23 cellular contexts compared by ENCODE assay signal in the genomic region with DNA sequence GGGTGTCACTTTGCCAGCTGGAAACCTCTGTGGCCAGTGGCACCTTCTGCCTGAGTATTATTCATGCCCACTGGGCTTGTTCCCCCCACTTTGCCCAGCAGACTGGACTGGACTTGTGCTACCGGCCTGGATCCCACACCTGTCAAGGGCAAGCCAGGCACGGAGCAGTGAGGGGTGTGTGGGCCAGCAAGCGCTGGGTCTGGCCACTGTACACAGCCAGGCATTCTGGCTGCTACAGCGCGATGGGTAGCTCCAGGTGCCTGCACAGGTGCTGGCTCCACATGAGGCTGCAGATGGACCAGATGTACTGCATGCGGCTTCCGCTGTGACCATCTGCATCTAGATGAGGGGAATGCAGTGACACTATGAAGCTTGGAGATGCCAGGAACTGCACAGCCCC.
DNase-seq lines count a peak whose midpoint lies in the region.
"Had no signal": no experiment of that assay in that cellular context is flagged by ENCODE, and none has a peak within 500 bp of the region (broad histone marks: within the 10 kb centered on the region; RNA-seq: fewer than 3 reads in every experiment).

No MANE protein-coding gene starts in this region.

- DNase-seq in DMS 273 (lab: John Stamatoyannopoulos, UW; ENCODE audit: unreplicated experiment), result peak; percentile 23
- no peak for DNase-seq in DMS 273 treated with DMSO at 0.1 percent for 48 hours (lab: John Stamatoyannopoulos, UW)
- peak; percentile 5 for DNase-seq in activated gamma-delta T cell (lab: John Stamatoyannopoulos, UW)
- no peak for DNase-seq in activated gamma-delta T cell treated with Interleukin-2 at 50 U/mL for 16 hours
- DNase-seq: 8988T; ACHN; AML-193; BE2C; C1 segment of cervical spinal cord; Caco-2; Calu3; CD4-positive, alpha-beta memory T cell; CD4-positive, alpha-beta T cell; CD4-positive, CD25-positive, alpha-beta regulatory T cell; CD8-positive, alpha-beta memory T cell; CD8-positive, alpha-beta T cell; COR-L47; DMS153; DMS53; DMS79; DMS79 treated with DMSO at 0.1 percent for 48 hours; DND-41; EL had no signal

Comparison
In these comparisons a context has a peak if more than half of its experiments do, and no peak if none do; other contexts are left out.
1. DNase-seq: peak in DMS 273 (single experiment) and activated gamma-delta T cell (single experiment); none in DMS 273 treated with DMSO at 0.1 percent for 48 hours (single experiment) and activated gamma-delta T cell treated with Interleukin-2 at 50 U/mL for 16 hours (single experiment).